ENCODE assay signal across 8 cellular contexts in the genomic region with DNA sequence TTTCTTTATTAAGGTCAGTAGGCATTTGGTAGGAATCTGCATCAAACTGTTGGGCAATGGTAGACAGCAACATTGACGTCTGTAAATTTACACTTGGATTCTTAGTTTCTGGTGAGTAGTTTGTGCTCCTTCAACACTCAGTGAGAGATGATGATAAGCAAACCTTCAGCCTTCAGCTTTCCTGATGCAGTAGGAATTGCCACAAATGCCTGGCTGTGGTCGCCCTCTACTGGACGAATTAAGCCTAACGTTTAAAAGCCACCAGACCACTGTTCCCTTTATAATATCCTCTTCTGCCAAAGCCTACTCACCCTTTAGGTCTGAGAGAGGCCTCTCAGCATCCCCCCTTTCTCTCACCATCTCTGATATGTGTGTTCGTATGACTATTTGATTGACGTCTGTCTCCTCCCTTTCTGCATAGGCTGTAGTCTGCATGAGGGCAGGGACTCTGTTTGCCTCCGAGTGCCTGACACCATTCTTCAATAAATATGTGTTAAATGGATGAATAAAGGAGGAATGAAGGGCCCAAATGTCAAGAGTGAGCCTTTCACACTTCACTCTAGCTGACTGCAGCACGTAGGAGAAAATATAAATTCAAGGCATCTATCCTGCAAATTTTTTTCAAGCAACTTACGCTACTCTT. TPM values are rescaled to one million over a fixed set of nuclear protein-coding genes. Genes with fewer than 3 reads are reported as not detected.
DNase-seq lines count a peak whose midpoint lies in the region; ATAC-seq lines count a peak whose summit lies in the region.

No MANE protein-coding gene starts in this region.

- H3K4me3 Mint-ChIP-seq in natural killer cell treated with Interleukin-12 subunit alpha and Interleukin-12 subunit beta and Interleukin-15 and Interleukin-18, amount 100 ng/mL, for 72 hours, result no peak overlapping the region

- H3K27me3 ChIP-seq in NT2/D1 (ENCODE audit: insufficient read depth, insufficient read length), result no peaks in the 10 kb centered on the region

- no peak overlapping the region for H3K9ac ChIP-seq in NT2/D1 (ENCODE audit: insufficient read length, low read depth)

- H3K9me3 ChIP-seq in NT2/D1 (ENCODE audit: insufficient read depth, low read length), result no peaks in the 10 kb centered on the region

- DNase-seq in COLO668 (lab: John Stamatoyannopoulos, UW; ENCODE audit: unreplicated experiment), result peak; percentile 54
- peak; percentile 76 for DNase-seq in NT2/D1 (ENCODE audit: low read depth, low spot score)
- peak; percentile 64 for DNase-seq in activated CD8-positive, alpha-beta memory T cell treated with anti-CD3 and anti-CD28 coated beads, Interleukin-2, amount 50 U/mL, for 48 hours
- no peak for DNase-seq in natural killer cell treated with Interleukin-12 subunit alpha and Interleukin-12 subunit beta and Interleukin-15 and Interleukin-18, amount 100 ng/mL, for 72 hours (ENCODE audit: low spot score)
- peak; percentile 51 for DNase-seq in stromal cell of bone marrow (ENCODE audit: low read depth)

- no peaks in the 10 kb centered on the region for H3K36me3 ChIP-seq in NT2/D1 (ENCODE audit: insufficient read depth, insufficient read length, low read length)

- H3K4me1 Mint-ChIP-seq in natural killer cell treated with Interleukin-12 subunit alpha and Interleukin-12 subunit beta and Interleukin-15 and Interleukin-18, amount 100 ng/mL, for 72 hours (ENCODE audit: low read depth in 2 of 2), result no peaks in the 10 kb centered on the region

- no peak overlapping the region for H3K27ac Mint-ChIP-seq in natural killer cell treated with Interleukin-12 subunit alpha and Interleukin-12 subunit beta and Interleukin-15 and Interleukin-18, amount 100 ng/mL, for 72 hours

- no peaks in the 10 kb centered on the region for H3K4me1 ChIP-seq in NT2/D1 (ENCODE audit: insufficient read depth, insufficient read length)

- ATAC-seq in GM19395 (IDR thresholded peaks at IDR 0.05; ENCODE audit: unreplicated experiment), result peak; percentile 89
- ATAC-seq in HG03558 (IDR thresholded peaks at IDR 0.05; ENCODE audit: extremely low read depth, unreplicated experiment), result peak; percentile 85
- peak; percentile 69 for ATAC-seq in esophagus mucosa
- peak; percentile 57 to 71 for ATAC-seq in natural killer cell treated with Interleukin-12 subunit alpha and Interleukin-12 subunit beta and Interleukin-15 and Interleukin-18, amount 100 ng/mL, for 72 hours

- H3K27me3 Mint-ChIP-seq in natural killer cell treated with Interleukin-12 subunit alpha and Interleukin-12 subunit beta and Interleukin-15 and Interleukin-18, amount 100 ng/mL, for 72 hours, result peaks cover 4 to 7% of the 10 kb centered on the region in 2 donors

- H3K36me3 Mint-ChIP-seq in natural killer cell treated with Interleukin-12 subunit alpha and Interleukin-12 subunit beta and Interleukin-15 and Interleukin-18, amount 100 ng/mL, for 72 hours, result no peaks in the 10 kb centered on the region

- H3K9me3 Mint-ChIP-seq in natural killer cell treated with Interleukin-12 subunit alpha and Interleukin-12 subunit beta and Interleukin-15 and Interleukin-18, amount 100 ng/mL, for 72 hours, result no peaks in the 10 kb centered on the region

- H3K4me3 ChIP-seq in NT2/D1 (ENCODE audit: insufficient read length, low read depth), result no peak overlapping the region

RNA-seq across cellular contexts. Expression of gene PLEKHM3, which starts 47.0 kb away (rescaled TPM):
- 4.7 TPM for total RNA-seq in esophagus mucosa
- total RNA-seq in natural killer cell treated with Interleukin-12 subunit alpha and Interleukin-12 subunit beta and Interleukin-15 and Interleukin-18, amount 100 ng/mL, for 72 hours, result 10 to 100 TPM in 1 of 2 donors, 1 to 10 TPM in 1; 8.1 to 10.3 TPM

RNA-seq across cellular contexts. Expression of gene CRYGD, which starts 52.0 kb away (rescaled TPM):
- not detected for total RNA-seq in esophagus mucosa
- not detected for total RNA-seq in natural killer cell treated with Interleukin-12 subunit alpha and Interleukin-12 subunit beta and Interleukin-15 and Interleukin-18, amount 100 ng/mL, for 72 hours

RNA-seq across cellular contexts. Expression of gene CRYGC, which starts 57.3 kb away (rescaled TPM):
- total RNA-seq in esophagus mucosa, result not detected
- not detected for total RNA-seq in natural killer cell treated with Interleukin-12 subunit alpha and Interleukin-12 subunit beta and Interleukin-15 and Interleukin-18, amount 100 ng/mL, for 72 hours
